Comparison of ENCODE assay signal across 14 cellular contexts in the genomic region with DNA sequence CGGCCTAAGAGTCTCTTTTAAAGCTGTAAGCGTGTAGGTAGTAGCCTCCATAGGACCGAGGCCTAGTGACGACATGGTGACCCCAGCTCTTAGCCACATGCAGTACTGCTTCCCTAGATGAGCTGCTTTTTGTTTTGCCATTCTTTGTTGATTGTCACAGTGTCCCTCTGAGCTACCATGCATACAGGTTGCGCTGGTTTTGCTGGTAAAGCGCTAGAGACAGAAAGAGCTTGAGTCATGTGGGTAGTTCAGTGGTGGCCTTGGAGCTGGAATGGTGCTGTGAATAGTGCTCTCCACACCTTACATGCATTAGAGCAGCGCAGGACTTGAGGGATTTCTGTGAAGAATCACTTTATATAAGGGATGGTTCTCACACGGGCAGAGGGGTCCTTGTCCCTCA. TPM values are rescaled to one million over a fixed set of nuclear protein-coding genes. Genes with fewer than 3 reads are reported as not detected.
A peak's percentile ranks its signal among the peaks of the same experiment; 100 is the strongest.
DNase-seq lines count a peak whose midpoint lies in the region; ATAC-seq and TF ChIP-seq lines count a peak whose summit lies in the region.
"Had no signal": no experiment of that assay in that cellular context is flagged by ENCODE, and none has a peak within 500 bp of the region (broad histone marks: within the 10 kb centered on the region; RNA-seq: fewer than 3 reads in every experiment).

No MANE protein-coding gene starts in this region.

- peak overlapping the region; percentile 50; the same call in 1 of the 2 replicates for H3K27ac ChIP-seq in SK-N-MC
- H3K27ac ChIP-seq in esophagus squamous epithelium, result peak overlapping the region in 3 of 4 donors; percentile 36 to 70 (median 64)
- no peak overlapping the region for H3K27ac ChIP-seq in psoas muscle
- H3K27ac ChIP-seq: A549 had no signal

- no peaks in the 10 kb centered on the region for H3K27me3 ChIP-seq in esophagus squamous epithelium
- no peaks in the 10 kb centered on the region for H3K27me3 ChIP-seq in psoas muscle (ENCODE audit: insufficient read depth in 3 of 3, low read length in 2 of 3)

- 62 to 78% methylated on average over 5 to 6 of the region's 8 CpGs for WGBS in esophagus squamous epithelium, 2 donors
- WGBS in psoas muscle, 3 donors, result 70 to 78% (median 73%) methylated on average over 7 to 8 of the region's 8 CpGs

- ATAC-seq in psoas muscle, result no peak
- no peak for ATAC-seq in HG02571 (IDR thresholded peaks at IDR 0.05; ENCODE audit: unreplicated experiment)
- no peak for ATAC-seq in HG03469 (IDR thresholded peaks at IDR 0.05; ENCODE audit: unreplicated experiment)
- ATAC-seq: A549 had no signal

- TF ChIP-seq CTCF in esophagus squamous epithelium (IDR thresholded peaks at IDR 0.05), result no peak
- TF ChIP-seq CTCF in psoas muscle (IDR thresholded peaks at IDR 0.05), result no peak

- intact Hi-C loops in esophagus squamous epithelium (cut with DNase I), result no loop called here
- intact Hi-C loops in psoas muscle (cut with DNase I), result loop anchor here (5.0 kb wide), 2 partner anchors 38 to 88 kb away; a partner anchor contains a TSS

- DNase-seq in activated CD4-positive, alpha-beta T cell treated with anti-CD3 and anti-CD28 coated beads for 48 hours, result peak; percentile 12
- DNase-seq in activated CD4-positive, alpha-beta T cell treated with anti-CD3 and anti-CD28 coated beads for 4 hours, result no peak
- no peak for DNase-seq in SK-N-MC (ENCODE audit: low read depth, low spot score)
- no peak for DNase-seq in esophagus squamous epithelium (lab: John Stamatoyannopoulos, UW)
- DNase-seq in psoas muscle, result no peak
- DNase-seq in anterior cingulate cortex (lab: John Stamatoyannopoulos, UW), result no peak
- DNase-seq: activated CD4-positive, alpha-beta T cell treated with anti-CD3 and anti-CD28 coated beads, Interleukin-2, amount 10 ng/mL, durations not matched to agents 7 days and 5 days; naive B cell; NCI-H1417 treated with DMSO at 0.1 percent for 48 hours; NCI-H774; stimulated activated naive CD4-positive, alpha-beta T cell treated with Interleukin-2 at 50 U/mL for 16 hours had no signal

- H3K36me3 ChIP-seq in SK-N-MC (ENCODE audit: insufficient read depth, low read length), result peaks cover 69% of the 10 kb centered on the region
- peaks cover 0 to 39% (median 7%) of the 10 kb centered on the region in 3 donors for H3K36me3 ChIP-seq in esophagus squamous epithelium
- H3K36me3 ChIP-seq in psoas muscle (ENCODE audit: insufficient read depth in 1 of 2, low read depth in 1 of 2), result peaks cover 0 to 20% of the 10 kb centered on the region in 2 donors

- H3K9ac ChIP-seq in SK-N-MC (ENCODE audit: insufficient read length), result no peak overlapping the region

- no peaks in the 10 kb centered on the region for H3K9me3 ChIP-seq in SK-N-MC (ENCODE audit: low read depth, low read length)
- H3K9me3 ChIP-seq in esophagus squamous epithelium, result no peaks in the 10 kb centered on the region
- H3K9me3 ChIP-seq in psoas muscle, result no peaks in the 10 kb centered on the region
- H3K9me3 ChIP-seq: A549 had no signal

- H3K4me3 ChIP-seq in SK-N-MC (no peak overlapping the region), esophagus squamous epithelium (no peak overlapping the region), psoas muscle (peak overlapping the region; percentile 28)
- H3K4me3 ChIP-seq: A549 had no signal

- TF ChIP-seq POLR2A in esophagus squamous epithelium (IDR thresholded peaks at IDR 0.05), result no peak

- H3K4me1 ChIP-seq in esophagus squamous epithelium (peaks cover 41 to 91% (median 81%) of the 10 kb centered on the region in 3 donors), psoas muscle (peaks cover 84% of the 10 kb centered on the region)

RNA-seq across cellular contexts. Expression of a gene that starts 5.1 kb away (rescaled TPM):
- total RNA-seq in esophagus squamous epithelium (100 to 1,000 TPM; 102 to 162 (median 128) TPM), psoas muscle (10 to 100 TPM; 73.2 to 92.2 (median 84.1) TPM)
- polyA plus RNA-seq in psoas muscle, result 100 to 1,000 TPM in 2 of 3 donors, 10 to 100 TPM in 1; 53.2 to 146 (median 118) TPM

RNA-seq across cellular contexts. Expression of a gene that starts 36.7 kb away (rescaled TPM):
- total RNA-seq in esophagus squamous epithelium (10 to 100 TPM; 34.5 to 78.9 (median 61.7) TPM), psoas muscle (10 to 100 TPM; 47.7 to 56.0 (median 52.2) TPM)
- polyA plus RNA-seq in psoas muscle, result 10 to 100 TPM; 32.8 to 55.6 (median 48.9) TPM

RNA-seq across cellular contexts. Expression of a gene that starts 52.6 kb away (rescaled TPM):
- total RNA-seq in esophagus squamous epithelium (under 1 TPM in 1 of 4 donors, not detected in 3; 0.57 TPM), psoas muscle (under 1 TPM; 0.22 to 0.65 (median 0.49) TPM)
- polyA plus RNA-seq in psoas muscle, result under 1 TPM in 2 of 3 donors, not detected in 1; 0.27 to 0.29 TPM

RNA-seq across cellular contexts. Expression of a gene that starts 59.7 kb away (rescaled TPM):
- 10 to 100 TPM; 11.3 to 44.0 (median 26.0) TPM for total RNA-seq in esophagus squamous epithelium
- total RNA-seq in psoas muscle, result 100 to 1,000 TPM in 1 of 4 donors, 10 to 100 TPM in 3; 77.1 to 130 (median 82.2) TPM
- 10 to 100 TPM; 43.9 to 59.9 (median 56.9) TPM for polyA plus RNA-seq in psoas muscle
